Comparison of ENCODE assay signal across 1 cellular context in genomic region chr10:48238826-48239520, GRCh38.
TF ChIP-seq lines count a peak whose summit lies in the region.

No MANE protein-coding gene starts in this region.

TF ChIP-seq in SK-N-SH treated with all-trans-retinoic acid at 6 μM for 48 hours, 23 proteins besides CTCF, POLR2A, EP300 and RAD21:
- TF ChIP-seq OSR1 (CRISPR knock-in tag; IDR thresholded peaks at IDR 0.05) (no peak), ISL1 (CRISPR knock-in tag; IDR thresholded peaks at IDR 0.05) (no peak), CREB5 (CRISPR knock-in tag; IDR thresholded peaks at IDR 0.05; ENCODE audit: low read depth) (no peak), ZC3H10 (CRISPR knock-in tag; IDR thresholded peaks at IDR 0.05) (no peak), ZFP30 (CRISPR knock-in tag; IDR thresholded peaks at IDR 0.05) (no peak), GLIS3 (CRISPR knock-in tag; IDR thresholded peaks at IDR 0.05) (no peak), POU6F1 (CRISPR knock-in tag; IDR thresholded peaks at IDR 0.05; ENCODE audit: borderline replicate concordance, low read depth) (no peak)
